In genomic region chr12:105793421-105793820, GRCh38 we compare ENCODE assay signal across 18 cellular contexts.
DNase-seq lines count a peak whose midpoint lies in the region; ATAC-seq and TF ChIP-seq lines count a peak whose summit lies in the region.
"Had no signal": no experiment of that assay in that cellular context is flagged by ENCODE, and none has a peak within 500 bp of the region (broad histone marks: within the 10 kb centered on the region; RNA-seq: fewer than 3 reads in every experiment).

No MANE protein-coding gene starts in this region.

- intact Hi-C loops in activated CD4-positive, alpha-beta T cell treated with anti-CD3 and anti-CD28 coated beads, Interleukin-2, amount 10 ng/mL, durations not matched to agents 24 days and 14 days (cut with micrococcal nuclease) = no loop called here

- H3K9me3 ChIP-seq in trophoblast cell (ENCODE audit: insufficient read depth, low read depth, low read length) = peaks cover 2% of the 10 kb centered on the region
- H3K9me3 ChIP-seq: Caco-2 had no signal

- no peaks in the 10 kb centered on the region for H3K4me1 ChIP-seq in trophoblast cell (ENCODE audit: control insufficient read depth in 1 of 2, insufficient read depth in 2 of 2, low read length in 2 of 2)
- H3K4me1 ChIP-seq: Caco-2 had no signal

- H4K8ac ChIP-seq in trophoblast cell (ENCODE audit: low read depth, low read length) = no peak overlapping the region

- H2AFZ ChIP-seq in trophoblast cell (ENCODE audit: insufficient read depth, low read length, poor library complexity) = no peak overlapping the region
- H2AFZ ChIP-seq: GM23338 had no signal

- no CpG with 5 or more reads among the region's 5 CpGs for WGBS in trophoblast cell (ENCODE audit: extremely low coverage, insufficient coverage, insufficient read length)

- peak overlapping the region; percentile 66 for H3K23ac ChIP-seq in trophoblast cell (ENCODE audit: low read length)

- H3K27ac Mint-ChIP-seq in activated CD4-positive, alpha-beta T cell treated with anti-CD3 and anti-CD28 coated beads, Interleukin-2, amount 10 ng/mL, durations not matched to agents 24 days and 14 days = no peak overlapping the region
- H3K27ac Mint-ChIP-seq in activated CD4-positive, alpha-beta T cell treated with anti-CD3 and anti-CD28 coated beads, Interleukin-2, amount 10 ng/mL, durations not matched to agents 7 days and 5 days = no peak overlapping the region
- H3K27ac Mint-ChIP-seq in neural crest cell (ENCODE audit: unreplicated experiment) = peak overlapping the region; percentile 79
- H3K27ac Mint-ChIP-seq: B cell; CD4-positive, CD25-positive, alpha-beta regulatory T cell; CD8-positive, alpha-beta T cell; GM23338; H9 had no signal

- no peaks in the 10 kb centered on the region for H3K79me2 ChIP-seq in trophoblast cell (ENCODE audit: control insufficient read depth, insufficient read depth, low read length, poor library complexity)

- no peak overlapping the region for H2BK5ac ChIP-seq in trophoblast cell (ENCODE audit: low read depth, low read length, poor library complexity)

- H4K12ac ChIP-seq in trophoblast cell (ENCODE audit: low read depth, low read length) = no peak overlapping the region

- H3K27me3 Mint-ChIP-seq in activated CD4-positive, alpha-beta T cell treated with anti-CD3 and anti-CD28 coated beads, Interleukin-2, amount 10 ng/mL, durations not matched to agents 24 days and 14 days = peaks cover 6% of the 10 kb centered on the region
- H3K27me3 Mint-ChIP-seq in activated CD4-positive, alpha-beta T cell treated with anti-CD3 and anti-CD28 coated beads, Interleukin-2, amount 10 ng/mL, durations not matched to agents 7 days and 5 days = no peaks in the 10 kb centered on the region
- H3K27me3 Mint-ChIP-seq in neural crest cell (ENCODE audit: low read depth) = no peaks in the 10 kb centered on the region
- H3K27me3 Mint-ChIP-seq: CD4-positive, CD25-positive, alpha-beta regulatory T cell had no signal

- no peak overlapping the region for H3K9ac ChIP-seq in trophoblast cell (ENCODE audit: low read length)
- H3K9ac ChIP-seq: BLaER1 had no signal

- H2AK5ac ChIP-seq in trophoblast cell (ENCODE audit: low read length) = no peak overlapping the region

- no peak overlapping the region for H3K14ac ChIP-seq in trophoblast cell (ENCODE audit: low read length)

- POLR2A ChIA-PET in activated CD4-positive, alpha-beta T cell treated with anti-CD3 and anti-CD28 coated beads, Interleukin-2, amount 10 ng/mL, durations not matched to agents 7 days and 5 days (lab: Charles Lee) = no interaction called here

- no peak overlapping the region for H3K18ac ChIP-seq in trophoblast cell (ENCODE audit: low read length)

- no peaks in the 10 kb centered on the region for H3K79me1 ChIP-seq in trophoblast cell (ENCODE audit: low read length)

- DNase-seq in activated CD4-positive, alpha-beta T cell treated with anti-CD3 and anti-CD28 coated beads, Interleukin-2, amount 10 ng/mL, durations not matched to agents 24 days and 14 days = peak; percentile 20
- DNase-seq in activated CD4-positive, alpha-beta T cell treated with anti-CD3 and anti-CD28 coated beads, Interleukin-2, amount 10 ng/mL, durations not matched to agents 7 days and 5 days = no peak
- DNase-seq in neural crest cell (ENCODE audit: low read depth, low spot score) = no peak
- no peak for DNase-seq in trophoblast cell
- DNase-seq in effector CD4-positive, alpha-beta T cell = no peak
- DNase-seq: Caco-2; CD4-positive, CD25-positive, alpha-beta regulatory T cell; CD8-positive, alpha-beta T cell; DMS153; DND-41; H9 had no signal

- CTCF ChIA-PET in activated CD4-positive, alpha-beta T cell treated with anti-CD3 and anti-CD28 coated beads, Interleukin-2, amount 10 ng/mL, durations not matched to agents 7 days and 5 days (lab: Charles Lee) = interaction anchor here (1.0 kb wide), 1 partner anchor 341 kb away, joined by 3 read pairs; no protein-coding TSS in a partner anchor

- no peaks in the 10 kb centered on the region for H3K36me3 Mint-ChIP-seq in activated CD4-positive, alpha-beta T cell treated with anti-CD3 and anti-CD28 coated beads, Interleukin-2, amount 10 ng/mL, durations not matched to agents 24 days and 14 days (ENCODE audit: low read depth)
- H3K36me3 Mint-ChIP-seq in activated CD4-positive, alpha-beta T cell treated with anti-CD3 and anti-CD28 coated beads, Interleukin-2, amount 10 ng/mL, durations not matched to agents 7 days and 5 days (ENCODE audit: low read depth) = no peaks in the 10 kb centered on the region
- H3K36me3 Mint-ChIP-seq in neural crest cell (ENCODE audit: low read depth) = peaks cover 16% of the 10 kb centered on the region
- H3K36me3 Mint-ChIP-seq: CD4-positive, CD25-positive, alpha-beta regulatory T cell; CD8-positive, alpha-beta T cell had no signal

- H3K27ac ChIP-seq in trophoblast cell (ENCODE audit: low read depth, low read length) = no peak overlapping the region
- H3K27ac ChIP-seq: 22Rv1, BLaER1, C4-2B had no signal

- H3K9me3 Mint-ChIP-seq in activated CD4-positive, alpha-beta T cell treated with anti-CD3 and anti-CD28 coated beads, Interleukin-2, amount 10 ng/mL, durations not matched to agents 24 days and 14 days = no peaks in the 10 kb centered on the region
- no peaks in the 10 kb centered on the region for H3K9me3 Mint-ChIP-seq in activated CD4-positive, alpha-beta T cell treated with anti-CD3 and anti-CD28 coated beads, Interleukin-2, amount 10 ng/mL, durations not matched to agents 7 days and 5 days
- peaks cover 19% of the 10 kb centered on the region for H3K9me3 Mint-ChIP-seq in neural crest cell
- H3K9me3 Mint-ChIP-seq: CD8-positive, alpha-beta T cell had no signal

- no peak overlapping the region for H2BK12ac ChIP-seq in trophoblast cell (ENCODE audit: low read length)

- H3K27me3 ChIP-seq in trophoblast cell (ENCODE audit: insufficient read depth, low read length) = no peaks in the 10 kb centered on the region
- H3K27me3 ChIP-seq: BLaER1 had no signal

- no peak overlapping the region for H3K4me3 Mint-ChIP-seq in activated CD4-positive, alpha-beta T cell treated with anti-CD3 and anti-CD28 coated beads, Interleukin-2, amount 10 ng/mL, durations not matched to agents 24 days and 14 days
- H3K4me3 Mint-ChIP-seq in activated CD4-positive, alpha-beta T cell treated with anti-CD3 and anti-CD28 coated beads, Interleukin-2, amount 10 ng/mL, durations not matched to agents 7 days and 5 days = no peak overlapping the region
- H3K4me3 Mint-ChIP-seq in neural crest cell = peak overlapping the region; percentile 20
- H3K4me3 Mint-ChIP-seq: B cell; CD4-positive, CD25-positive, alpha-beta regulatory T cell; CD8-positive, alpha-beta T cell; GM23338; H9 had no signal

- H3K4me1 Mint-ChIP-seq in activated CD4-positive, alpha-beta T cell treated with anti-CD3 and anti-CD28 coated beads, Interleukin-2, amount 10 ng/mL, durations not matched to agents 24 days and 14 days = no peaks in the 10 kb centered on the region
- no peaks in the 10 kb centered on the region for H3K4me1 Mint-ChIP-seq in activated CD4-positive, alpha-beta T cell treated with anti-CD3 and anti-CD28 coated beads, Interleukin-2, amount 10 ng/mL, durations not matched to agents 7 days and 5 days
- H3K4me1 Mint-ChIP-seq in neural crest cell = peaks cover 48% of the 10 kb centered on the region
- H3K4me1 Mint-ChIP-seq: B cell; CD4-positive, CD25-positive, alpha-beta regulatory T cell; GM23338; H9 had no signal

- no peak overlapping the region for H3K4me3 ChIP-seq in trophoblast cell (ENCODE audit: low read depth, low read length)
- H3K4me3 ChIP-seq: BLaER1, GM23338 had no signal

- no peaks in the 10 kb centered on the region for H3K36me3 ChIP-seq in trophoblast cell (ENCODE audit: control insufficient read depth in 1 of 2, insufficient read depth in 2 of 2, low read length in 2 of 2)
- H3K36me3 ChIP-seq: BLaER1 had no signal

- no peak overlapping the region for H3K4me2 ChIP-seq in trophoblast cell (ENCODE audit: low read length)
- H3K4me2 ChIP-seq: BLaER1, GM23338 had no signal

- no peak overlapping the region for H4K91ac ChIP-seq in trophoblast cell (ENCODE audit: low read depth, low read length)

- no peak overlapping the region for H2BK120ac ChIP-seq in trophoblast cell (ENCODE audit: insufficient read depth, low read length, poor library complexity)

- ATAC-seq in GM21390 (IDR thresholded peaks at IDR 0.05; ENCODE audit: unreplicated experiment) = no peak
- ATAC-seq: CD8-positive, alpha-beta T cell; GM23338; HCT116 had no signal

- no peak for TF ChIP-seq CTCF in neural crest cell (conservative IDR thresholded peaks at IDR 0.05)

- no peak overlapping the region for H3K4ac ChIP-seq in trophoblast cell (ENCODE audit: low read depth, low read length)
